8 cellular contexts compared by ENCODE assay signal in genomic region chr5:52800394-52801213, GRCh38. TPM values are rescaled to one million over a fixed set of nuclear protein-coding genes. Genes with fewer than 3 reads are reported as not detected.
DNase-seq lines count a peak whose midpoint lies in the region; ATAC-seq and TF ChIP-seq lines count a peak whose summit lies in the region.

No MANE protein-coding gene starts in this region.

- H3K9me3 Mint-ChIP-seq in activated naive CD4-positive, alpha-beta T cell treated with anti-CD3 and anti-CD28 coated beads for 36 hours = no peaks in the 10 kb centered on the region
- no peaks in the 10 kb centered on the region for H3K9me3 Mint-ChIP-seq in neural progenitor cell

- 0% methylated on average over 1 of the region's 31 CpGs; no CpG with 5 or more reads in 1 of the 2 donors for WGBS in gastroesophageal sphincter (ENCODE audit: low coverage in 1 of 2), 2 donors

- peaks cover 39% of the 10 kb centered on the region for H3F3A ChIP-seq in neural progenitor cell (ENCODE audit: low read depth)

- DNase-seq in CD1c-positive myeloid dendritic cell (ENCODE audit: extremely low spot score) (peak; percentile 57), RPMI8226 (peak; percentile 71), neural progenitor cell (ENCODE audit: low spot score) (peak; percentile 73), tibial artery (peak; percentile 75 to 86)
- peak; percentile 73 for DNase-seq in activated naive CD4-positive, alpha-beta T cell treated with anti-CD3 and anti-CD28 coated beads for 36 hours

- peaks cover 36% of the 10 kb centered on the region for H3K36me3 Mint-ChIP-seq in activated naive CD4-positive, alpha-beta T cell treated with anti-CD3 and anti-CD28 coated beads for 36 hours (ENCODE audit: low read depth)
- H3K36me3 Mint-ChIP-seq in neural progenitor cell = peaks cover 9% of the 10 kb centered on the region

- peaks cover 15 to 96% (median 30%) of the 10 kb centered on the region in 3 donors for H3K4me1 ChIP-seq in gastroesophageal sphincter
- peaks cover 31% of the 10 kb centered on the region for H3K4me1 ChIP-seq in neural progenitor cell
- peaks cover 0 to 80% (median 26%) of the 10 kb centered on the region in 4 donors for H3K4me1 ChIP-seq in tibial artery

- H3K27ac ChIP-seq in gastroesophageal sphincter (peak overlapping the region; percentile 77 to 96 (median 91)), neural progenitor cell (peak overlapping the region; percentile 94), tibial artery (peak overlapping the region; percentile 87 to 95)

- H3K4me1 Mint-ChIP-seq in activated naive CD4-positive, alpha-beta T cell treated with anti-CD3 and anti-CD28 coated beads for 36 hours (ENCODE audit: low read depth) = peaks cover 50% of the 10 kb centered on the region
- peaks cover 50% of the 10 kb centered on the region for H3K4me1 Mint-ChIP-seq in neural progenitor cell

- H3K27me3 ChIP-seq in gastroesophageal sphincter (no peaks in the 10 kb centered on the region), neural progenitor cell (no peaks in the 10 kb centered on the region), tibial artery (no peaks in the 10 kb centered on the region)

- H3K4me3 Mint-ChIP-seq in activated naive CD4-positive, alpha-beta T cell treated with anti-CD3 and anti-CD28 coated beads for 36 hours = peak overlapping the region; percentile 93
- peak overlapping the region; percentile 96 for H3K4me3 Mint-ChIP-seq in neural progenitor cell

- ATAC-seq in GM19324 (IDR thresholded peaks at IDR 0.05; ENCODE audit: low FRiP score, unreplicated experiment) (peak; percentile 37), HG03354 (IDR thresholded peaks at IDR 0.05; ENCODE audit: poor library complexity, severe bottlenecking, unreplicated experiment) (peak; percentile 44), gastroesophageal sphincter (peak; percentile 75)

- no peak for TF ChIP-seq POLR2A in gastroesophageal sphincter (IDR thresholded peaks at IDR 0.05)

- peaks cover 25% of the 10 kb centered on the region for H4K20me1 ChIP-seq in neural progenitor cell (ENCODE audit: low read depth)

- H3K27me3 Mint-ChIP-seq in activated naive CD4-positive, alpha-beta T cell treated with anti-CD3 and anti-CD28 coated beads for 36 hours (ENCODE audit: low read depth) = no peaks in the 10 kb centered on the region
- H3K27me3 Mint-ChIP-seq in neural progenitor cell (ENCODE audit: insufficient read depth, low read depth) = peaks cover 6% of the 10 kb centered on the region

- H3K27ac Mint-ChIP-seq in activated naive CD4-positive, alpha-beta T cell treated with anti-CD3 and anti-CD28 coated beads for 36 hours = peak overlapping the region; percentile 93
- H3K27ac Mint-ChIP-seq in neural progenitor cell = peak overlapping the region; percentile 92

- H3K4me2 ChIP-seq in neural progenitor cell = peak overlapping the region; percentile 87

- H3K4me3 ChIP-seq in gastroesophageal sphincter (peak overlapping the region; percentile 51 to 64), neural progenitor cell (peak overlapping the region; percentile 74), tibial artery (peak overlapping the region; percentile 58 to 60)

- no peak for TF ChIP-seq EP300 in gastroesophageal sphincter (IDR thresholded peaks at IDR 0.05)

- peak overlapping the region; percentile 6 for H3K9ac ChIP-seq in neural progenitor cell

- H3K9me3 ChIP-seq in gastroesophageal sphincter (no peaks in the 10 kb centered on the region), neural progenitor cell (ENCODE audit: low read depth) (no peaks in the 10 kb centered on the region), tibial artery (no peaks in the 10 kb centered on the region)

- peak in 3 of 4 experiments; percentile 17 to 29 (median 22) for TF ChIP-seq CTCF in gastroesophageal sphincter (IDR thresholded peaks at IDR 0.05)
- no peak for TF ChIP-seq CTCF in neural progenitor cell (IDR thresholded peaks at IDR 0.05)
- no peak for TF ChIP-seq CTCF in tibial artery (IDR thresholded peaks at IDR 0.05)

- H2AFZ ChIP-seq in neural progenitor cell (replicated peaks) = peak overlapping the region; percentile 16

- CTCF ChIA-PET in activated naive CD4-positive, alpha-beta T cell treated with anti-CD3 and anti-CD28 coated beads for 36 hours (lab: Charles Lee) = interaction anchor here (0.6 to 2.2 kb wide), 7 partner anchors 11 to 190 kb away, joined by 3 to 13 read pairs (median 5); partner anchors contain the start of genes ITGA1 and PELO

- intact Hi-C loops in activated naive CD4-positive, alpha-beta T cell treated with anti-CD3 and anti-CD28 coated beads for 36 hours (cut with micrococcal nuclease) = loop anchor here (1.0 to 5.0 kb wide), 8 partner anchors 13 to 1512 kb away; partner anchors contain the start of genes ARL15, ITGA1, ITGA2 and MOCS2
- intact Hi-C loops in tibial artery (cut with DNase I; ENCODE audit: low total_unique reads) = no loop called here

- H3K36me3 ChIP-seq in gastroesophageal sphincter = peaks cover 0 to 8% of the 10 kb centered on the region in 2 donors
- H3K36me3 ChIP-seq in neural progenitor cell = no peaks in the 10 kb centered on the region
- peaks cover 0 to 6% (median 0%) of the 10 kb centered on the region in 3 donors for H3K36me3 ChIP-seq in tibial artery

- peaks cover 49% of the 10 kb centered on the region for H3K79me2 ChIP-seq in neural progenitor cell (ENCODE audit: low read depth)

RNA-seq across cellular contexts. Expression of gene ITGA1, which starts 12.9 kb away (rescaled TPM):
- total RNA-seq in activated naive CD4-positive, alpha-beta T cell treated with anti-CD3 and anti-CD28 coated beads for 36 hours = 1 to 10 TPM in 1 of 2 experiments, under 1 TPM in 1; 0.69 to 1.2 TPM
- 100 to 1,000 TPM; 219 to 326 (median 240) TPM for total RNA-seq in gastroesophageal sphincter
- 2.2 and 3.9 TPM in 2 replicates for total RNA-seq in neural progenitor cell (ENCODE audit: low replicate concordance)

RNA-seq across cellular contexts. Expression of gene PELO, which starts 12.9 kb away (rescaled TPM):
- total RNA-seq in activated naive CD4-positive, alpha-beta T cell treated with anti-CD3 and anti-CD28 coated beads for 36 hours = 10 to 100 TPM; 11.4 to 12.8 TPM
- total RNA-seq in gastroesophageal sphincter = 10 to 100 TPM; 49.4 to 78.0 (median 59.0) TPM
- total RNA-seq in neural progenitor cell (ENCODE audit: low replicate concordance) = 8.5 and 11.7 TPM in 2 replicates

Comparison
In these comparisons a context has a peak if more than half of its experiments do, and no peak if none do; other contexts are left out.
1. Peak in every context shown above with its lines: DNase-seq, ATAC-seq, H3K4me3 ChIP-seq and H3K27ac ChIP-seq.
2. CTCF ChIP-seq: peak in gastroesophageal sphincter (3 of 4); none in neural progenitor cell (single experiment) and tibial artery (0 of 2).
3. RNA of gene ITGA1, which starts 12.9 kb away (total RNA-seq): 219 to 326 TPM in gastroesophageal sphincter; 2.2 to 3.9 TPM in neural progenitor cell and 0.69 to 1.2 TPM in activated naive CD4-positive, alpha-beta T cell treated with anti-CD3 and anti-CD28 coated beads for 36 hours; every median in the first group is over 10 times any median in the second.